Comparison of ENCODE assay signal across 29 cellular contexts in genomic region chr4:26751004-26751403, GRCh38.
DNase-seq lines count a peak whose midpoint lies in the region; ATAC-seq and TF ChIP-seq lines count a peak whose summit lies in the region.
"Had no signal": no experiment of that assay in that cellular context is flagged by ENCODE, and none has a peak within 500 bp of the region (broad histone marks: within the 10 kb centered on the region; RNA-seq: fewer than 3 reads in every experiment).

No MANE protein-coding gene starts in this region.

- TF ChIP-seq RAD21 in SK-N-SH (IDR thresholded peaks at IDR 0.05; ENCODE audit: low read length), result no peak

- H3K4me1 ChIP-seq in mucosa of descending colon (ENCODE audit: low read depth), result no peaks in the 10 kb centered on the region
- H3K4me1 ChIP-seq in SK-N-SH (ENCODE audit: control insufficient read depth in 1 of 2, insufficient read depth in 2 of 2, low read depth in 1 of 2, low read length in 1 of 2), result no peaks in the 10 kb centered on the region; a peak in 1 of 4 replicates
- H3K4me1 ChIP-seq: pancreas had no signal

- no peaks in the 10 kb centered on the region for H3K79me2 ChIP-seq in SK-N-SH (ENCODE audit: insufficient read depth)

- H2AFZ ChIP-seq in SK-N-SH (ENCODE audit: low read depth), result no peak overlapping the region

- H3K27ac ChIP-seq in SK-N-SH (ENCODE audit: low read depth in 2 of 2, low read length in 1 of 2), result no peak overlapping the region
- H3K27ac ChIP-seq: 22Rv1, C4-2B, HL-60, pancreas, WERI-Rb-1 had no signal

- ATAC-seq in mucosa of descending colon (peak; percentile 47), GM19351 (IDR thresholded peaks at IDR 0.05; ENCODE audit: unreplicated experiment) (no peak)
- ATAC-seq: activated CD8-positive, alpha-beta T cell treated with anti-CD3 and anti-CD28 coated beads, Interleukin-2, amount 10 ng/mL, durations not matched to agents 7 days and 5 days; Panc1; pancreas had no signal

- no peak for TF ChIP-seq EP300 in SK-N-SH (IDR thresholded peaks at IDR 0.05; ENCODE audit: borderline replicate concordance in 1 of 2, low read depth in 1 of 2, low read length in 1 of 2)

- H3K9me2 ChIP-seq in SK-N-SH, result no peaks in the 10 kb centered on the region

- H3F3A ChIP-seq in SK-N-SH (replicated peaks; ENCODE audit: insufficient read depth), result no peaks in the 10 kb centered on the region

- CTCF ChIA-PET in SK-N-SH (lab: Yijun Ruan, JAX), result no interaction called here

- no peak overlapping the region for H3K4me3 ChIP-seq in mucosa of descending colon
- H3K4me3 ChIP-seq in SK-N-SH (ENCODE audit: low read depth in 2 of 2, low read length in 1 of 2), result no peak overlapping the region
- H3K4me3 ChIP-seq: pancreas, smooth muscle cell had no signal

- in situ Hi-C loops in KBM-7 (cut with MboI; ENCODE audit: low pct_unique_long_range_greater_than_20kb, low sequenced_read_pairs), result no loop called here

- H3K36me3 ChIP-seq in mucosa of descending colon (ENCODE audit: low read depth), result no peaks in the 10 kb centered on the region
- peaks cover 29 to 31% of the 10 kb centered on the region in 2 experiments for H3K36me3 ChIP-seq in SK-N-SH (replicated peaks in 1 of 2; ENCODE audit: control insufficient read depth in 1 of 2, insufficient read depth in 2 of 2, low read length in 1 of 2)
- H3K36me3 ChIP-seq: pancreas, WERI-Rb-1 had no signal

- POLR2A ChIA-PET in SK-N-SH (lab: Yijun Ruan, JAX), result no interaction called here

- no peak for TF ChIP-seq CTCF in mucosa of descending colon (IDR thresholded peaks at IDR 0.05)
- TF ChIP-seq CTCF in SK-N-SH (IDR thresholded peaks at IDR 0.05), result no peak

- no peak overlapping the region for H3K4me2 ChIP-seq in SK-N-SH
- H3K4me2 ChIP-seq: smooth muscle cell had no signal

- H3K9me3 ChIP-seq in mucosa of descending colon (no peaks in the 10 kb centered on the region), SK-N-SH (no peaks in the 10 kb centered on the region)
- H3K9me3 ChIP-seq: pancreas had no signal

- intact Hi-C loops in mucosa of descending colon (cut with DNase I, micrococcal nuclease), result no loop called here

- no peaks in the 10 kb centered on the region for H4K20me1 ChIP-seq in SK-N-SH (ENCODE audit: insufficient read depth)

- H3K9ac ChIP-seq in SK-N-SH, result no peak overlapping the region

- DNase-seq in DMS 273 (lab: John Stamatoyannopoulos, UW; ENCODE audit: unreplicated experiment), result peak; percentile 26
- DNase-seq in DMS 273 treated with DMSO at 0.1 percent for 48 hours (lab: John Stamatoyannopoulos, UW), result no peak
- peak; percentile 8 for DNase-seq in KBM-7
- peak; percentile 4 for DNase-seq in SHP77 treated with DMSO at 0.1 percent for 48 hours (lab: John Stamatoyannopoulos, UW)
- DNase-seq in mucosa of descending colon, result no peak
- no peak for DNase-seq in NCI-H187 (lab: John Stamatoyannopoulos, UW)
- no peak for DNase-seq in SK-N-SH
- DNase-seq: activated CD4-positive, alpha-beta T cell treated with anti-CD3 and anti-CD28 coated beads for 4 hours; activated CD8-positive, alpha-beta T cell treated with anti-CD3 and anti-CD28 coated beads, Interleukin-2, amount 10 ng/mL, durations not matched to agents 7 days and 5 days; activated naive CD8-positive, alpha-beta T cell treated with anti-CD3 and anti-CD28 coated beads for 36 hours; activated T-cell treated with anti-CD3 and anti-CD28 coated beads for 4 hours; anterior cingulate cortex; effector memory CD4-positive, alpha-beta T cell; EL; Karpas-422; NCI-H1417 treated with DMSO at 0.1 percent for 48 hours; NCI-H524 treated with DMSO at 0.1 percent for 48 hours; pancreas; retina; SIG-M5; stimulated activated naive CD4-positive, alpha-beta T cell treated with Interleukin-2 at 50 U/mL for 16 hours; SW 1271; WERI-Rb-1 had no signal

- no peaks in the 10 kb centered on the region for H3K27me3 ChIP-seq in SK-N-SH (ENCODE audit: insufficient read depth)
- H3K27me3 ChIP-seq: pancreas had no signal

TF ChIP-seq in SK-N-SH, 30 proteins besides CTCF, POLR2A, EP300 and RAD21:
- TF ChIP-seq FOXJ3 (CRISPR knock-in tag; IDR thresholded peaks at IDR 0.05) (no peak), TEAD4 (IDR thresholded peaks at IDR 0.05; ENCODE audit: borderline replicate concordance, insufficient read depth) (no peak), RFX5 (IDR thresholded peaks at IDR 0.05; ENCODE audit: low read length) (no peak), SIN3A (IDR thresholded peaks at IDR 0.05; ENCODE audit: borderline replicate concordance, low read depth, low read length) (no peak), IRF3 (IDR thresholded peaks at IDR 0.05; ENCODE audit: low read depth, low read length) (no peak), ZBTB33 (IDR thresholded peaks at IDR 0.05; ENCODE audit: borderline replicate concordance, low read depth) (no peak)

Comparison
In these comparisons a context has a peak if more than half of its experiments do, and no peak if none do; other contexts are left out.
1. DNase-seq: peak in DMS 273 (single experiment), KBM-7 (single experiment) and SHP77 treated with DMSO at 0.1 percent for 48 hours (single experiment); none in DMS 273 treated with DMSO at 0.1 percent for 48 hours (single experiment), mucosa of descending colon (0 of 3), NCI-H187 (0 of 2) and SK-N-SH (single experiment).